Comparison of ENCODE assay signal across 11 cellular contexts in genomic region chr7:128112018-128112780, GRCh38.
DNase-seq lines count a peak whose midpoint lies in the region; ATAC-seq and TF ChIP-seq lines count a peak whose summit lies in the region.
"Had no signal": no experiment of that assay in that cellular context is flagged by ENCODE, and none has a peak within 500 bp of the region (broad histone marks: within the 10 kb centered on the region; RNA-seq: fewer than 3 reads in every experiment).

No MANE protein-coding gene starts in this region.

- ATAC-seq in Panc1 = peak; percentile 32; the same call in 1 of the 2 replicates
- peak; percentile 6 for ATAC-seq in mucosa of descending colon
- no peak for ATAC-seq in GM18505 (IDR thresholded peaks at IDR 0.05; ENCODE audit: unreplicated experiment)
- ATAC-seq in GM19324 (IDR thresholded peaks at IDR 0.05; ENCODE audit: low FRiP score, unreplicated experiment) = no peak
- ATAC-seq: SK-N-SH treated with all-trans-retinoic acid at 6 μM for 48 hours had no signal

- no peak overlapping the region for H3K4me3 ChIP-seq in NB4 (ENCODE audit: low read depth, low read length)
- no peak overlapping the region for H3K4me3 ChIP-seq in Panc1 (ENCODE audit: low read depth in 2 of 2, low read length in 2 of 2)
- H3K4me3 ChIP-seq in mucosa of descending colon = no peak overlapping the region
- H3K4me3 ChIP-seq in lower leg skin (ENCODE audit: low read depth, poor library complexity, severe bottlenecking) = no peak overlapping the region
- H3K4me3 ChIP-seq: right atrium auricular region had no signal

- 61 to 63% methylated on average over 13 to 17 of the region's 19 CpGs for WGBS in lower leg skin, 2 donors

- no peak for TF ChIP-seq POLR2A in NB4 (IDR thresholded peaks at IDR 0.05; ENCODE audit: extremely low read depth, insufficient read length)
- no peak for TF ChIP-seq POLR2A in GM18505 (IDR thresholded peaks at IDR 0.05; ENCODE audit: borderline replicate concordance, extremely low read depth, insufficient read depth, insufficient read length)
- no peak for TF ChIP-seq POLR2A in lower leg skin (IDR thresholded peaks at IDR 0.05)

- H3K36me3 ChIP-seq in Panc1 (ENCODE audit: control insufficient read depth, insufficient read depth, low read length) = no peaks in the 10 kb centered on the region
- no peaks in the 10 kb centered on the region for H3K36me3 ChIP-seq in mucosa of descending colon (ENCODE audit: low read depth)
- H3K36me3 ChIP-seq: right atrium auricular region had no signal

- CTCF ChIA-PET in Panc1 (lab: Charles Lee) = no interaction called here

- TF ChIP-seq CTCF in NB4 (IDR thresholded peaks at IDR 0.05; ENCODE audit: low read depth, low read length) (no peak), Panc1 (IDR thresholded peaks at IDR 0.05) (no peak), mucosa of descending colon (IDR thresholded peaks at IDR 0.05) (no peak), lower leg skin (IDR thresholded peaks at IDR 0.05) (no peak)

- H3K27ac ChIP-seq in Panc1 (ENCODE audit: low read length) = no peak overlapping the region
- H3K27ac ChIP-seq: right atrium auricular region had no signal

- intact Hi-C loops in Panc1 (cut with micrococcal nuclease; ENCODE audit: unreplicated experiment) (no loop called here), mucosa of descending colon (cut with DNase I, micrococcal nuclease) (no loop called here), lower leg skin (cut with DNase I; ENCODE audit: low total_unique reads) (no loop called here)

- in situ Hi-C loops in Panc1 (cut with HindIII; ENCODE audit: low pct_unique_long_range_greater_than_20kb, low sequenced_read_pairs) = no loop called here

- H3K9me3 ChIP-seq in Panc1 (ENCODE audit: control insufficient read depth, insufficient read depth, low read depth, low read length) (no peaks in the 10 kb centered on the region), mucosa of descending colon (no peaks in the 10 kb centered on the region)
- H3K9me3 ChIP-seq: right atrium auricular region had no signal

- DNase-seq in DMS79 treated with DMSO at 0.1 percent for 48 hours (lab: John Stamatoyannopoulos, UW) = peak; percentile 59
- DNase-seq in NB4 (ENCODE audit: low read depth) = peak; percentile 81
- no peak for DNase-seq in Panc1 (ENCODE audit: low read depth, low spot score)
- DNase-seq in mucosa of descending colon = no peak
- DNase-seq in lower leg skin (ENCODE audit: low spot score in 2 of 2) = no peak
- DNase-seq: activated CD4-positive, alpha-beta T cell treated with anti-CD3 and anti-CD28 coated beads, Interleukin-2, amount 10 ng/mL, durations not matched to agents 7 days and 5 days; dermis blood vessel endothelial cell had no signal

- POLR2A ChIA-PET in Panc1 (lab: Charles Lee) = no interaction called here

- no TSS peak for BruUV-seq in Panc1 (replicated peaks; lab: Mats Ljungman, UMichigan)

- H3K27me3 ChIP-seq in Panc1 (ENCODE audit: control insufficient read depth, insufficient read depth, low read length) = peaks cover 2% of the 10 kb centered on the region; the same call in 1 of the 2 replicates
- H3K27me3 ChIP-seq: right atrium auricular region had no signal

- H3K4me1 ChIP-seq in Panc1 (ENCODE audit: control insufficient read depth, insufficient read depth, low read length) (no peaks in the 10 kb centered on the region; the same call in 1 of the 2 replicates), mucosa of descending colon (ENCODE audit: low read depth) (no peaks in the 10 kb centered on the region)

Comparison
In these comparisons a context has a peak if more than half of its experiments do, and no peak if none do; other contexts are left out.
1. DNase-seq: peak in DMS79 treated with DMSO at 0.1 percent for 48 hours (single experiment) and NB4 (single experiment); none in Panc1 (single experiment), mucosa of descending colon (0 of 3) and lower leg skin (0 of 2).
2. ATAC-seq: peak in Panc1 (single experiment) and mucosa of descending colon (single experiment); none in GM18505 (single experiment) and GM19324 (single experiment).